ENCODE assay signal across 8 cellular contexts in genomic region chr3:138417559-138417982, GRCh38. TPM values are rescaled to one million over a fixed set of nuclear protein-coding genes. Genes with fewer than 3 reads are reported as not detected.
DNase-seq lines count a peak whose midpoint lies in the region; TF ChIP-seq lines count a peak whose summit lies in the region.

No MANE protein-coding gene starts in this region.

- no peaks in the 10 kb centered on the region for H3K36me3 Mint-ChIP-seq in activated naive CD8-positive, alpha-beta T cell treated with anti-CD3 and anti-CD28 coated beads for 36 hours
- no peaks in the 10 kb centered on the region for H3K36me3 Mint-ChIP-seq in progenitor cell of endocrine pancreas (ENCODE audit: insufficient read depth)

- H3K4me1 Mint-ChIP-seq in activated naive CD8-positive, alpha-beta T cell treated with anti-CD3 and anti-CD28 coated beads for 36 hours = peaks cover 6% of the 10 kb centered on the region
- no peaks in the 10 kb centered on the region for H3K4me1 Mint-ChIP-seq in progenitor cell of endocrine pancreas (ENCODE audit: low read depth)

- H3K4me3 Mint-ChIP-seq in activated naive CD8-positive, alpha-beta T cell treated with anti-CD3 and anti-CD28 coated beads for 36 hours = no peak overlapping the region
- no peak overlapping the region for H3K4me3 Mint-ChIP-seq in progenitor cell of endocrine pancreas (ENCODE audit: low read depth)

- H3K9me3 Mint-ChIP-seq in activated naive CD8-positive, alpha-beta T cell treated with anti-CD3 and anti-CD28 coated beads for 36 hours = no peaks in the 10 kb centered on the region
- H3K9me3 Mint-ChIP-seq in progenitor cell of endocrine pancreas (ENCODE audit: low read depth) = peaks cover 3% of the 10 kb centered on the region

- peak; percentile 68 for TF ChIP-seq CTCF in HEK293 (tag by site-specific recombination; IDR thresholded peaks at IDR 0.05)
- TF ChIP-seq CTCF in progenitor cell of endocrine pancreas (IDR thresholded peaks at IDR 0.05; ENCODE audit: unreplicated experiment) = peak; percentile 98
- TF ChIP-seq CTCF in uterus (IDR thresholded peaks at IDR 0.05) = peak; percentile 75 to 91 (median 87)

- H3K9me3 ChIP-seq in HEK293 (ENCODE audit: control insufficient read depth, insufficient read depth, low read depth, low read length) = no peaks in the 10 kb centered on the region
- H3K9me3 ChIP-seq in uterus = no peaks in the 10 kb centered on the region

- DNase-seq in GF-D8 (lab: John Stamatoyannopoulos, UW) (peak; percentile 4), NCI-H1092 treated with DMSO at 0.1 percent for 48 hours (lab: John Stamatoyannopoulos, UW) (peak; percentile 77), SKM-1 (lab: John Stamatoyannopoulos, UW; ENCODE audit: unreplicated experiment) (peak; percentile 63), cardiac septum (ENCODE audit: low spot score) (peak; percentile 82), progenitor cell of endocrine pancreas (ENCODE audit: low spot score, unreplicated experiment) (peak; percentile 70), uterus (peak; percentile 79 to 81)
- peak; percentile 56 for DNase-seq in activated naive CD8-positive, alpha-beta T cell treated with anti-CD3 and anti-CD28 coated beads for 36 hours

- TF ChIP-seq POLR2A in uterus (IDR thresholded peaks at IDR 0.05) = no peak

- H3K27me3 Mint-ChIP-seq in activated naive CD8-positive, alpha-beta T cell treated with anti-CD3 and anti-CD28 coated beads for 36 hours = peaks cover 18% of the 10 kb centered on the region
- peaks cover 5% of the 10 kb centered on the region for H3K27me3 Mint-ChIP-seq in progenitor cell of endocrine pancreas

- no peaks in the 10 kb centered on the region for H3K27me3 ChIP-seq in uterus

- H3K4me1 ChIP-seq in HEK293 (ENCODE audit: control insufficient read depth, insufficient read depth, low read length) = no peaks in the 10 kb centered on the region
- H3K4me1 ChIP-seq in uterus = no peaks in the 10 kb centered on the region

- intact Hi-C loops in cardiac septum (cut with DNase I) = loop anchor here (10.0 kb wide), 1 partner anchor 507 kb away; no protein-coding TSS in a partner anchor
- intact Hi-C loops in uterus (cut with DNase I; ENCODE audit: low total_unique reads) = no loop called here

- CTCF ChIA-PET in HEK293 (lab: Yijun Ruan, JAX) = interaction anchor here (0.6 to 3.4 kb wide), 34 partner anchors 9 to 936 kb away, joined by 3 to 26 read pairs (median 3); partner anchors contain the start of genes CEP70 and ESYT3

- no peak overlapping the region for H3K4me3 ChIP-seq in HEK293 (ENCODE audit: low read depth, low read length)
- no peak overlapping the region for H3K4me3 ChIP-seq in uterus

- H3K27ac Mint-ChIP-seq in activated naive CD8-positive, alpha-beta T cell treated with anti-CD3 and anti-CD28 coated beads for 36 hours = no peak overlapping the region
- H3K27ac Mint-ChIP-seq in progenitor cell of endocrine pancreas = no peak overlapping the region

- POLR2A ChIA-PET in HEK293 (lab: Yijun Ruan, JAX) = interaction anchor here (1.0 kb wide), 1 partner anchor 57 kb away, joined by 3 read pairs; no protein-coding TSS in a partner anchor

- H3K36me3 ChIP-seq in HEK293 (ENCODE audit: control insufficient read depth in 2 of 2, insufficient read depth in 1 of 2, low read length in 2 of 2) (no peaks in the 10 kb centered on the region), uterus (no peaks in the 10 kb centered on the region)

- H3K27ac ChIP-seq in HEK293 (ENCODE audit: extremely low read depth, low read depth, low read length) (no peak overlapping the region), uterus (no peak overlapping the region)

TF ChIP-seq in HEK293, 187 proteins besides CTCF, POLR2A, EP300 and RAD21:
- TF ChIP-seq IKZF3 (tag by site-specific recombination; IDR thresholded peaks at IDR 0.05) (0 out of 2 replicates have a peak, but pooled peaks have one; percentile 33), ZNF10 (tag by site-specific recombination; IDR thresholded peaks at IDR 0.05) (no peak), ZFP69B (tag by site-specific recombination; IDR thresholded peaks at IDR 0.05) (no peak), ZNF654 (tag by site-specific recombination; IDR thresholded peaks at IDR 0.05; ENCODE audit: low read depth) (peak; percentile 60)

RNA-seq across cellular contexts. Expression of gene ESYT3, which starts 16.8 kb away (rescaled TPM):
- under 1 TPM; 0.21 to 0.52 TPM for total RNA-seq in activated naive CD8-positive, alpha-beta T cell treated with anti-CD3 and anti-CD28 coated beads for 36 hours
- total RNA-seq in cardiac septum (2.4 TPM), progenitor cell of endocrine pancreas (1.8 and 3.5 TPM in 2 replicates), uterus (10 to 100 TPM in 1 of 4 donors, 1 to 10 TPM in 3; 1.4 to 30.8 (median 4.9) TPM)

Comparison
In these comparisons a context has a peak if more than half of its experiments do, and no peak if none do; other contexts are left out.
1. DNase-seq: peak in every context shown above with its lines; median percentile 82 in cardiac septum; 80 in uterus; 77 in NCI-H1092 treated with DMSO at 0.1 percent for 48 hours; 70 in progenitor cell of endocrine pancreas; 63 in SKM-1; 56 in activated naive CD8-positive, alpha-beta T cell treated with anti-CD3 and anti-CD28 coated beads for 36 hours; 4 in GF-D8.